In genomic region chrX:80550722-80551121, GRCh38 we compare ENCODE assay signal across 1 cellular context.
TF ChIP-seq lines count a peak whose summit lies in the region.

No MANE protein-coding gene starts in this region.

TF ChIP-seq in GM23338, 12 proteins besides CTCF, POLR2A, EP300 and RAD21 (continued from another document):
- TF ChIP-seq CREB1 (CRISPR knock-in tag; IDR thresholded peaks at IDR 0.05; ENCODE audit: low read depth) (no peak), EZH2 (IDR thresholded peaks at IDR 0.05; ENCODE audit: low read depth, unreplicated experiment) (no peak), ZNF114 (CRISPR knock-in tag; IDR thresholded peaks at IDR 0.05) (no peak), REST (IDR thresholded peaks at IDR 0.05; ENCODE audit: unreplicated experiment) (no peak)
TF ChIP-seq in GM23338: peak in this region for 0.
